ENCODE assay signal across 30 cellular contexts in the genomic region with DNA sequence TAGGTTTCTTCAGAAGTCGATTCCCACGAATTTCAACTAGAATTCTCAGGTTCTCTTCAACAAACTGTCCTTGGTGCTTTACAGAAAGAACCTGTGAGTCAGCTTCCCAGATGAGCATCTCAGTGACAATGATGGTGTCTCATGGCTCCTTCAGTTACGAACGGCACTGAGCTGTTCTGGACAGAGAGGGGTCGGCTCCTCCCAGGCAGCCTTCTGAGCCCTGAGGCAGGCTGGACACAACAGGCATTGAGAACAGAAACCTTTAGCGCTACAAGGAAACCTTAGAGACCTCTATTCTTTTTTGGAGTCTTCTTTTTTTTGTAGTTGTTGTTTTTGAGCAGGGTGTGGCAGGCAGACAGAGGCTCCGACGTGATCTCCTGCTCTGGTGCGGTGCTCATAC. TPM values are rescaled to one million over a fixed set of nuclear protein-coding genes. Genes with fewer than 3 reads are reported as not detected.
"Had no signal": no experiment of that assay in that cellular context is flagged by ENCODE, and none has a peak within 500 bp of the region (broad histone marks: within the 10 kb centered on the region; RNA-seq: fewer than 3 reads in every experiment).

No MANE protein-coding gene starts in this region.

- H3K4me3 Mint-ChIP-seq: naive thymus-derived CD8-positive, alpha-beta T cell; nephron; neural crest cell; stimulated activated memory B cell treated with anti-CD40 and anti-IgM and Interleukin-4, amounts not matched to agents 10 μg/mL and 1 μg/mL and 100 μg/mL, for 72 hours; stimulated activated naive CD8-positive, alpha-beta T cell treated with anti-CD3 and anti-CD28 coated beads, Interleukin-15, amount 100 ng/mL, for 72 hours; type B pancreatic cell had no signal

- FAIRE-seq: kidney had no signal

- H3K27ac Mint-ChIP-seq: nephron; stimulated activated memory B cell treated with anti-CD40 and anti-IgM and Interleukin-4, amounts not matched to agents 10 μg/mL and 1 μg/mL and 100 μg/mL, for 72 hours; stimulated activated naive CD8-positive, alpha-beta T cell treated with anti-CD3 and anti-CD28 coated beads, Interleukin-15, amount 100 ng/mL, for 72 hours; type B pancreatic cell had no signal

- H3K4me1 ChIP-seq: left lung, lower lobe of right lung, right atrium auricular region, right lobe of liver, uterus had no signal

- DNase-seq: hippocampal formation; kidney; left colon; left lung; lower lobe of right lung; mammary epithelial cell; mesenchymal stem cell; naive thymus-derived CD8-positive, alpha-beta T cell; occipital lobe; ovary; right lobe of liver; stimulated activated CD4-positive, alpha-beta T cell treated with anti-CD3 and anti-CD28 coated beads, Interleukin-1b, Interleukin-23, amount 100 ng/mL, for 48 hours; stimulated activated CD4-positive, alpha-beta T cell treated with anti-CD3 and anti-CD28 coated beads, Interleukin-2, amount 100 ng/mL, for 48 hours; stimulated activated CD4-positive, alpha-beta T cell treated with anti-CD3 and anti-CD28 coated beads, Interleukin-4, amount 100 ng/mL, for 4 hours; stimulated activated CD8-positive, alpha-beta memory T cell treated with anti-CD3 and anti-CD28 coated beads, Interleukin-4, amount 100 ng/mL, for 48 hours; stimulated activated naive CD4-positive, alpha-beta T cell treated with Interleukin-2 at 50 U/mL for 16 hours; stimulated activated naive CD8-positive, alpha-beta T cell treated with anti-CD3 and anti-CD28 coated beads, Interleukin-15, amount 100 ng/mL, for 72 hours; substantia nigra; uterus had no signal

- H3K36me3 ChIP-seq: left lung, lower lobe of right lung, neutrophil, ovary, right atrium auricular region, right lobe of liver, tibial nerve, uterus had no signal

- H3K4me1 Mint-ChIP-seq: stimulated activated memory B cell treated with anti-CD40 and anti-IgM and Interleukin-4, amounts not matched to agents 10 μg/mL and 1 μg/mL and 100 μg/mL, for 72 hours had no signal

- H3K4me2 ChIP-seq: smooth muscle cell had no signal

- H3K9me3 ChIP-seq: lower lobe of right lung, neutrophil, ovary, uterus had no signal

- H3K4me3 ChIP-seq: left lung, lower lobe of right lung, ovary, right atrium auricular region, right lobe of liver, smooth muscle cell, tibial nerve, uterus had no signal

- H3K9me3 Mint-ChIP-seq: type B pancreatic cell had no signal

- H3K36me3 Mint-ChIP-seq: type B pancreatic cell had no signal

- H3K27ac ChIP-seq: left lung, lower lobe of right lung, neutrophil, ovary, right atrium auricular region, right lobe of liver, tibial nerve, uterus had no signal

- H3K27me3 ChIP-seq: left lung, neutrophil, ovary, right atrium auricular region, right lobe of liver, tibial nerve, uterus had no signal

- ATAC-seq: left colon; left lung; naive thymus-derived CD8-positive, alpha-beta T cell; right lobe of liver; stimulated activated memory B cell treated with anti-CD40 and anti-IgM and Interleukin-4, amounts not matched to agents 10 μg/mL and 1 μg/mL and 100 μg/mL, for 72 hours; stimulated activated naive CD8-positive, alpha-beta T cell treated with anti-CD3 and anti-CD28 coated beads, Interleukin-15, amount 100 ng/mL, for 72 hours had no signal

RNA-seq across cellular contexts. Expression of a gene that starts 35.1 kb away (rescaled TPM):
- total RNA-seq: mammary epithelial cell; naive thymus-derived CD8-positive, alpha-beta T cell; pulmonary artery endothelial cell; skeletal muscle tissue; temporal lobe had no signal
